Comparison of ENCODE assay signal across 8 cellular contexts in genomic region chr7:99379043-99379577, GRCh38. TPM values are rescaled to one million over a fixed set of nuclear protein-coding genes. Genes with fewer than 3 reads are reported as not detected.
A peak's percentile ranks its signal among the peaks of the same experiment; 100 is the strongest.
DNase-seq lines count a peak whose midpoint lies in the region; ATAC-seq and TF ChIP-seq lines count a peak whose summit lies in the region.

No MANE protein-coding gene starts in this region.

- no TSS peak for BruUV-seq in PC-3 (replicated peaks; lab: Mats Ljungman, UMichigan)

- DNase-seq in PC-3 (peak; percentile 15), adipocyte (ENCODE audit: low read depth) (peak; percentile 96), heart left ventricle (peak in 4 of 5 donors; percentile 76 to 79 (median 78)), sigmoid colon (peak; percentile 90), RKO (ENCODE audit: low spot score) (no peak), neuronal stem cell (ENCODE audit: low spot score) (no peak)

- peaks cover 63% of the 10 kb centered on the region for H3K79me2 ChIP-seq in PC-3 (ENCODE audit: low read length)

- no peak overlapping the region for H3K4ac ChIP-seq in neuronal stem cell (ENCODE audit: low read length)

- no peak for TF ChIP-seq CTCF in PC-3 (conservative IDR thresholded peaks at IDR 0.05; ENCODE audit: low read depth, low read length)
- no peak for TF ChIP-seq CTCF in heart left ventricle (IDR thresholded peaks at IDR 0.05)
- TF ChIP-seq CTCF in sigmoid colon (IDR thresholded peaks at IDR 0.05) = no peak

- peak; percentile 42 for TF ChIP-seq POLR2A in GM18951 (IDR thresholded peaks at IDR 0.05; ENCODE audit: extremely low read depth, insufficient read depth, insufficient read length)
- no peak for TF ChIP-seq POLR2A in heart left ventricle (IDR thresholded peaks at IDR 0.05)
- no peak for TF ChIP-seq POLR2A in sigmoid colon (IDR thresholded peaks at IDR 0.05)

- no peak overlapping the region for H3K4me2 ChIP-seq in PC-3 (ENCODE audit: low read length)
- H3K4me2 ChIP-seq in neuronal stem cell (ENCODE audit: insufficient read depth, low read length, poor library complexity, severe bottlenecking) = no peak overlapping the region

- H3K9me2 ChIP-seq in PC-3 (replicated peaks; ENCODE audit: low read length) = no peaks in the 10 kb centered on the region

- H2BK5ac ChIP-seq in neuronal stem cell (ENCODE audit: low read length) = no peak overlapping the region

- intact Hi-C loops in PC-3 (cut with micrococcal nuclease) = loop anchor here (5.0 kb wide), 1 partner anchor 167 kb away; no protein-coding TSS in a partner anchor
- intact Hi-C loops in heart left ventricle (cut with DNase I) = loop anchor here in 1 of 10 donors (1.0 kb wide), 1 partner anchor 29 kb away; the partner anchor contains the start of genes BUD31 and PDAP1
- intact Hi-C loops in sigmoid colon (cut with DNase I) = no loop called here

- ATAC-seq in PC-3 (peak; percentile 3; the same call in 1 of the 2 replicates), heart left ventricle (peak; percentile 66 to 86 (median 78)), HG03439 (IDR thresholded peaks at IDR 0.05; ENCODE audit: unreplicated experiment) (no peak)

- no peak overlapping the region for H4K8ac ChIP-seq in neuronal stem cell (ENCODE audit: low read depth, low read length)

- POLR2A ChIA-PET in PC-3 (lab: Charles Lee; ENCODE audit: unreplicated experiment) = no interaction called here

- H3K36me3 ChIP-seq in PC-3 (ENCODE audit: low read depth, low read length) (peaks cover 9% of the 10 kb centered on the region), adipocyte (ENCODE audit: control insufficient read depth, insufficient read depth, low read length, severe bottlenecking) (peaks cover 11% of the 10 kb centered on the region), heart left ventricle (peaks cover 0 to 51% (median 11%) of the 10 kb centered on the region in 9 donors), sigmoid colon (no peaks in the 10 kb centered on the region), neuronal stem cell (replicated peaks in 1 of 2; ENCODE audit: control insufficient read depth in 2 of 2, insufficient read depth in 2 of 2, low read length in 2 of 2) (peaks cover 2 to 4% of the 10 kb centered on the region in 2 donors)

- no peak for TF ChIP-seq EP300 in sigmoid colon (IDR thresholded peaks at IDR 0.05)

- H2AFZ ChIP-seq in PC-3 (ENCODE audit: low read length) (no peak overlapping the region), neuronal stem cell (ENCODE audit: low read length) (no peak overlapping the region)

- H3K4me1 ChIP-seq in PC-3 (ENCODE audit: insufficient read depth, low read length) (peaks cover 10% of the 10 kb centered on the region; the same call in 1 of the 2 replicates), adipocyte (ENCODE audit: control insufficient read depth, insufficient read depth, low read length) (peaks cover 34% of the 10 kb centered on the region), heart left ventricle (peaks cover 0 to 85% (median 40%) of the 10 kb centered on the region in 12 donors), sigmoid colon (peaks cover 0 to 49% (median 42%) of the 10 kb centered on the region in 4 donors), neuronal stem cell (ENCODE audit: control insufficient read depth in 2 of 2, insufficient read depth in 1 of 2, low read depth in 1 of 2, low read length in 2 of 2) (peaks cover 0 to 11% of the 10 kb centered on the region in 2 donors)

- no peak overlapping the region for H3K18ac ChIP-seq in neuronal stem cell (ENCODE audit: low read length)

- peaks cover 14% of the 10 kb centered on the region; the same call in 1 of the 2 replicates for H4K20me1 ChIP-seq in PC-3 (ENCODE audit: low read length)

- H2BK120ac ChIP-seq in neuronal stem cell (ENCODE audit: low read depth, low read length) = no peak overlapping the region

- no peak overlapping the region for H3K14ac ChIP-seq in neuronal stem cell (ENCODE audit: low read length)

- no peak overlapping the region for H4K91ac ChIP-seq in neuronal stem cell (ENCODE audit: low read depth, low read length, poor library complexity)

- H3K9me3 ChIP-seq in PC-3 (ENCODE audit: low read length) = no peaks in the 10 kb centered on the region
- H3K9me3 ChIP-seq in adipocyte (ENCODE audit: control insufficient read depth, low read length) = no peaks in the 10 kb centered on the region
- no peaks in the 10 kb centered on the region for H3K9me3 ChIP-seq in heart left ventricle
- H3K9me3 ChIP-seq in sigmoid colon = no peaks in the 10 kb centered on the region
- no peaks in the 10 kb centered on the region for H3K9me3 ChIP-seq in neuronal stem cell (replicated peaks in 1 of 2; ENCODE audit: control insufficient read depth in 2 of 2, insufficient read depth in 1 of 2, low read depth in 1 of 2, low read length in 2 of 2)

- no peaks in the 10 kb centered on the region for H3F3A ChIP-seq in PC-3 (ENCODE audit: low read length, unreplicated experiment)

- in situ Hi-C loops in GM18951 (cut with MboI; ENCODE audit: low sequenced_read_pairs, unreplicated experiment) = no loop called here

- 36 to 48% (median 40%) methylated on average over 7 of the region's 7 CpGs for WGBS in heart left ventricle, 4 donors
- 28 to 56% methylated on average over 7 of the region's 7 CpGs for WGBS in sigmoid colon, 2 donors
- no CpG with 5 or more reads among the region's 7 CpGs for WGBS in neuronal stem cell (ENCODE audit: extremely low coverage in 2 of 2, insufficient read length in 2 of 2, insufficient replicate concordance in 1 of 2), 2 donors

- H3K27me3 ChIP-seq in PC-3 (ENCODE audit: low read length) = no peaks in the 10 kb centered on the region
- H3K27me3 ChIP-seq in adipocyte (replicated peaks; ENCODE audit: control insufficient read depth, insufficient read depth, low read length) = no peaks in the 10 kb centered on the region
- H3K27me3 ChIP-seq in heart left ventricle = no peaks in the 10 kb centered on the region
- no peaks in the 10 kb centered on the region for H3K27me3 ChIP-seq in sigmoid colon
- no peaks in the 10 kb centered on the region for H3K27me3 ChIP-seq in neuronal stem cell (ENCODE audit: control insufficient read depth in 3 of 3, insufficient read depth in 3 of 3, low read depth in 1 of 3, low read length in 3 of 3)

- H3K23ac ChIP-seq in neuronal stem cell (ENCODE audit: low read depth, low read length, poor library complexity) = no peak overlapping the region

- H3K79me1 ChIP-seq in neuronal stem cell (ENCODE audit: low read depth, low read length) = peaks cover 4% of the 10 kb centered on the region

- CTCF ChIA-PET in PC-3 (lab: Charles Lee) = no interaction called here

- no peak overlapping the region for H3K27ac ChIP-seq in PC-3 (ENCODE audit: low read length)
- peak overlapping the region; percentile 74 to 97 (median 83) for H3K27ac ChIP-seq in heart left ventricle
- peak overlapping the region; percentile 78 to 85 (median 84) for H3K27ac ChIP-seq in sigmoid colon
- H3K27ac ChIP-seq in neuronal stem cell (replicated peaks; ENCODE audit: low read length) = no peak overlapping the region

- H3K9ac ChIP-seq in PC-3 (ENCODE audit: low read length) = no peak overlapping the region
- H3K9ac ChIP-seq in adipocyte (ENCODE audit: low read length) = peak overlapping the region; percentile 90
- no peak overlapping the region for H3K9ac ChIP-seq in neuronal stem cell (ENCODE audit: low read depth, low read length, poor library complexity)

- H2BK12ac ChIP-seq in neuronal stem cell (ENCODE audit: low read length) = no peak overlapping the region

- no peak overlapping the region for H2BK15ac ChIP-seq in neuronal stem cell (ENCODE audit: low read length)

- H2AK5ac ChIP-seq in neuronal stem cell (ENCODE audit: low read depth, low read length) = no peak overlapping the region

- no peak overlapping the region for H3K4me3 ChIP-seq in PC-3 (ENCODE audit: low read length)
- peak overlapping the region; percentile 67 for H3K4me3 ChIP-seq in adipocyte (ENCODE audit: low read length)
- peak overlapping the region in 8 of 12 donors; percentile 4 to 57 (median 42) for H3K4me3 ChIP-seq in heart left ventricle
- peak overlapping the region in 2 of 4 donors; percentile 9 to 21 for H3K4me3 ChIP-seq in sigmoid colon
- H3K4me3 ChIP-seq in neuronal stem cell (ENCODE audit: low read length in 2 of 2) = no peak overlapping the region

RNA-seq across cellular contexts. Expression of gene ARPC1B, which starts 4.6 kb away (rescaled TPM):
- total RNA-seq in PC-3 (2014; rRNA removed) (358 and 381 TPM in 2 replicates), heart left ventricle (100 to 1,000 TPM in 2 of 9 donors, 10 to 100 TPM in 7; 17.2 to 142 (median 37.1) TPM), sigmoid colon (100 to 1,000 TPM in 2 of 4 donors, 10 to 100 TPM in 2; 70.3 to 136 (median 105) TPM)
- polyA plus RNA-seq in heart left ventricle (100 to 1,000 TPM in 1 of 2 donors, 10 to 100 TPM in 1; 32.7 to 136 TPM), sigmoid colon (100 to 1,000 TPM; 229 to 390 (median 313) TPM)
- 33.4 TPM for polyA plus RNA-seq in neuronal stem cell (2013, experiment 1 of 2)
- polyA plus RNA-seq in neuronal stem cell (2013, experiment 2 of 2) = 32.0 TPM

RNA-seq across cellular contexts. Expression of gene PDAP1, which starts 29.3 kb away (rescaled TPM):
- total RNA-seq in PC-3 (2014; rRNA removed) (58.6 and 84.7 TPM in 2 replicates), heart left ventricle (100 to 1,000 TPM in 4 of 9 donors, 10 to 100 TPM in 5; 88.7 to 128 (median 98.5) TPM), sigmoid colon (10 to 100 TPM; 84.5 to 89.5 (median 85.1) TPM)
- polyA plus RNA-seq in heart left ventricle (100 to 1,000 TPM; 120 to 309 TPM), sigmoid colon (100 to 1,000 TPM; 145 to 194 (median 163) TPM)
- polyA plus RNA-seq in neuronal stem cell (2013, experiment 1 of 2) = 126 TPM
- polyA plus RNA-seq in neuronal stem cell (2013, experiment 2 of 2) = 129 TPM

RNA-seq across cellular contexts. Expression of gene BUD31, which starts 29.7 kb away (rescaled TPM):
- 120 and 144 TPM in 2 replicates for total RNA-seq in PC-3 (2014; rRNA removed)
- total RNA-seq in heart left ventricle = 10 to 100 TPM; 26.1 to 63.6 (median 38.9) TPM
- 10 to 100 TPM; 66.7 to 87.8 TPM for polyA plus RNA-seq in heart left ventricle
- total RNA-seq in sigmoid colon = 10 to 100 TPM; 44.6 to 89.8 (median 69.3) TPM
- 100 to 1,000 TPM; 118 to 141 (median 119) TPM for polyA plus RNA-seq in sigmoid colon
- polyA plus RNA-seq in neuronal stem cell (2013, experiment 1 of 2) = 118 TPM
- polyA plus RNA-seq in neuronal stem cell (2013, experiment 2 of 2) = 113 TPM

RNA-seq across cellular contexts. Expression of gene ARPC1A, which starts 53.4 kb away (rescaled TPM):
- 183 and 193 TPM in 2 replicates for total RNA-seq in PC-3 (2014; rRNA removed)
- 100 to 1,000 TPM in 8 of 9 donors, 10 to 100 TPM in 1; 97.1 to 177 (median 146) TPM for total RNA-seq in heart left ventricle
- polyA plus RNA-seq in heart left ventricle = 100 to 1,000 TPM; 102 to 208 TPM
- 100 to 1,000 TPM in 2 of 4 donors, 10 to 100 TPM in 2; 94.6 to 131 (median 111) TPM for total RNA-seq in sigmoid colon
- 100 to 1,000 TPM; 181 to 396 (median 263) TPM for polyA plus RNA-seq in sigmoid colon
- polyA plus RNA-seq in neuronal stem cell (2013, experiment 1 of 2) = 238 TPM
- 242 TPM for polyA plus RNA-seq in neuronal stem cell (2013, experiment 2 of 2)

RNA-seq across cellular contexts. Expression of gene PTCD1, which starts 59.5 kb away (rescaled TPM):
- total RNA-seq in PC-3 (2014; rRNA removed) (10.4 and 11.5 TPM in 2 replicates), heart left ventricle (1 to 10 TPM; 2.1 to 9.0 (median 3.9) TPM), sigmoid colon (1 to 10 TPM; 4.6 to 6.4 (median 5.6) TPM)
- polyA plus RNA-seq in heart left ventricle (1 to 10 TPM; 3.3 to 3.7 TPM), sigmoid colon (1 to 10 TPM; 1.2 to 5.5 (median 4.0) TPM)
- 4.5 TPM for polyA plus RNA-seq in neuronal stem cell (2013, experiment 1 of 2)
- 4.8 TPM for polyA plus RNA-seq in neuronal stem cell (2013, experiment 2 of 2)

Comparison
In these comparisons a context has a peak if more than half of its experiments do, and no peak if none do; other contexts are left out.
1. DNase-seq: peak in PC-3 (single experiment), adipocyte (single experiment), heart left ventricle (4 of 5) and sigmoid colon (single experiment); none in RKO (single experiment) and neuronal stem cell (single experiment).
2. H3K27ac ChIP-seq: peak in heart left ventricle (12 of 12) and sigmoid colon (4 of 4); none in PC-3 (single experiment) and neuronal stem cell (single experiment).
3. H3K4me3 ChIP-seq: peak in adipocyte (single experiment) and heart left ventricle (8 of 12); none in PC-3 (single experiment) and neuronal stem cell (0 of 2).